8 cellular contexts compared by ENCODE assay signal in the genomic region with DNA sequence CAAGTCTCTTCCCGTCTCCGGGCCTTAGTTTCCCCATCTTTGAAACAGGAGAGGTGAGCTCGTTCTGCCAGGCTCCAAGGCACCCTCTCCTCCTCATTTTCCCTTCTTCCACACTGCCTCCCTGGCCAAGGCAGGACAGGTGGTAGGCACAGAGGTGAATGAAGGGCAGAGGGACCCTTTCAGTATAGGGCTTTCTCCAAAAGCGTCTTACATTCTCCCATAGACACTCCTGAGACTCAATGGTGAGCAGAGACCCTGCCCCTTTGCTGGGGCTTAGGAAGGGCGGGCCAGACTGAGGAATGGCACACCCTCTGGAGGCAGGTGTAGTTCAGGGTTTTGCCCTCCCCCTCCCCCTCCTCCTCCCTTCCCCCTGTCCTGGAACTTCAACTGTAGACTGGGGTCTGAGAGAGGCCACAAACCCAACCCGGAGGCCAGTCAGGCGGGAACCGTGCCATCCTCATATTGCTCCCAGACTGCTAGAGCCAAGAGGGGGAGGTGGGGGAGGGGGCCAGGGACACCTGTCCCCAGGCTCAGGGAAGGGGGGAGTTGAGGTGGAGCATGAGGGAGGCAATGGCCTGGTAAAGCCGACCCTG. TPM values are rescaled to one million over a fixed set of nuclear protein-coding genes. Genes with fewer than 3 reads are reported as not detected.
A peak's percentile ranks its signal among the peaks of the same experiment; 100 is the strongest.
DNase-seq lines count a peak whose midpoint lies in the region; ATAC-seq and TF ChIP-seq lines count a peak whose summit lies in the region.

No MANE protein-coding gene starts in this region.

- no peak for DNase-seq in CD4-positive, alpha-beta memory T cell
- DNase-seq in NAMALWA (ENCODE audit: low spot score) (peak; percentile 45), choroid plexus epithelial cell (ENCODE audit: low read depth) (no peak), natural killer cell (no peak), anterior cingulate cortex (lab: John Stamatoyannopoulos, UW) (no peak)

- H3K4me1 Mint-ChIP-seq in CD4-positive, alpha-beta memory T cell, result peaks cover 25 to 66% (median 40%) of the 10 kb centered on the region in 4 donors
- H3K4me1 Mint-ChIP-seq in natural killer cell, result peaks cover 24 to 51% of the 10 kb centered on the region in 2 donors

- TF ChIP-seq CTCF in choroid plexus epithelial cell (conservative IDR thresholded peaks at IDR 0.05; ENCODE audit: low read depth, low read length) (no peak), natural killer cell (IDR thresholded peaks at IDR 0.05) (no peak)

- no peak overlapping the region for H3K27ac ChIP-seq in CD4-positive, alpha-beta memory T cell (ENCODE audit: low read depth, low read length)

- H3K36me3 ChIP-seq in CD4-positive, alpha-beta memory T cell (ENCODE audit: insufficient read depth, low read length), result no peaks in the 10 kb centered on the region

- no peaks in the 10 kb centered on the region for H3K9me3 ChIP-seq in CD4-positive, alpha-beta memory T cell (ENCODE audit: control insufficient read depth in 1 of 2, low read length in 2 of 2)

- ATAC-seq in natural killer cell, result no peak
- no peak for ATAC-seq in HG03039 (IDR thresholded peaks at IDR 0.05; ENCODE audit: unreplicated experiment)
- no peak for ATAC-seq in GM21717 (IDR thresholded peaks at IDR 0.05; ENCODE audit: unreplicated experiment)
- no peak for ATAC-seq in HG03095 (IDR thresholded peaks at IDR 0.05; ENCODE audit: unreplicated experiment)

- H3K27me3 Mint-ChIP-seq in CD4-positive, alpha-beta memory T cell, result peaks cover 15 to 22% of the 10 kb centered on the region in 2 donors
- H3K27me3 Mint-ChIP-seq in natural killer cell (ENCODE audit: low read depth in 2 of 2), result peaks cover 7 to 36% of the 10 kb centered on the region in 2 donors

- POLR2A ChIA-PET in CD4-positive, alpha-beta memory T cell (lab: Charles Lee; ENCODE audit: partially characterized antibody), result no interaction called here

- H3K4me1 ChIP-seq in CD4-positive, alpha-beta memory T cell (ENCODE audit: insufficient read depth, low read length), result peaks cover 70% of the 10 kb centered on the region

- CTCF ChIA-PET in CD4-positive, alpha-beta memory T cell (lab: Charles Lee; ENCODE audit: partially characterized antibody), result interaction anchor here (1.3 to 1.6 kb wide), 3 partner anchors 66 to 96 kb away, joined by 3 to 6 read pairs (median 5); partner anchors contain the start of genes RETREG3 and TUBG1

- peaks cover 41% of the 10 kb centered on the region for H3K27me3 ChIP-seq in CD4-positive, alpha-beta memory T cell (ENCODE audit: insufficient read depth, low read length)

- intact Hi-C loops in CD4-positive, alpha-beta memory T cell (cut with micrococcal nuclease), result loop anchor here (5.0 kb wide), 1 partner anchor 143 kb away; no protein-coding TSS in a partner anchor
- intact Hi-C loops in natural killer cell (cut with micrococcal nuclease), result no loop called here

- H3K4me3 Mint-ChIP-seq in CD4-positive, alpha-beta memory T cell, result peak overlapping the region in 7 of 8 donors; percentile 17 to 83 (median 66)
- H3K4me3 Mint-ChIP-seq in natural killer cell, result peak overlapping the region; percentile 21

- no peak overlapping the region for H3K4me3 ChIP-seq in CD4-positive, alpha-beta memory T cell (ENCODE audit: low read length in 2 of 2)
- peak overlapping the region; percentile 88 for H3K4me3 ChIP-seq in choroid plexus epithelial cell (ENCODE audit: low read depth, low read length)

- H3K27ac Mint-ChIP-seq in CD4-positive, alpha-beta memory T cell, result peak overlapping the region in 5 of 7 donors; percentile 29 to 70 (median 42)
- peak overlapping the region in 1 of 2 donors; percentile 70 for H3K27ac Mint-ChIP-seq in natural killer cell

- H3K36me3 Mint-ChIP-seq in CD4-positive, alpha-beta memory T cell, result peaks cover 0 to 7% of the 10 kb centered on the region in 2 donors
- H3K36me3 Mint-ChIP-seq in natural killer cell, result no peaks in the 10 kb centered on the region

- peaks cover 0 to 2% (median 0%) of the 10 kb centered on the region in 8 donors for H3K9me3 Mint-ChIP-seq in CD4-positive, alpha-beta memory T cell
- no peaks in the 10 kb centered on the region for H3K9me3 Mint-ChIP-seq in natural killer cell

RNA-seq across cellular contexts. Expression of gene PLEKHH3, which starts 1.9 kb away (rescaled TPM):
- under 1 TPM; 0.15 to 0.22 TPM for total RNA-seq in CD4-positive, alpha-beta memory T cell
- polyA plus RNA-seq in CD4-positive, alpha-beta memory T cell, result under 1 TPM; 0.16 to 0.32 TPM
- total RNA-seq in natural killer cell, result 1 to 10 TPM in 1 of 3 donors, under 1 TPM in 2; 0.14 to 1.8 (median 0.26) TPM

RNA-seq across cellular contexts. Expression of gene CCR10, which starts 6.8 kb away (rescaled TPM):
- under 1 TPM; 0.53 to 0.81 TPM for total RNA-seq in CD4-positive, alpha-beta memory T cell
- polyA plus RNA-seq in CD4-positive, alpha-beta memory T cell, result 10 to 100 TPM in 1 of 2 donors, 1 to 10 TPM in 1; 9.1 to 10.7 TPM
- 1 to 10 TPM; 1.2 to 2.6 (median 1.2) TPM for total RNA-seq in natural killer cell

RNA-seq across cellular contexts. Expression of gene CNTNAP1, which starts 7.5 kb away (rescaled TPM):
- 1 to 10 TPM; 2.5 to 3.0 TPM for total RNA-seq in CD4-positive, alpha-beta memory T cell
- polyA plus RNA-seq in CD4-positive, alpha-beta memory T cell, result 1 to 10 TPM in 1 of 2 donors, not detected in 1; 1.2 TPM
- total RNA-seq in natural killer cell, result under 1 TPM; 0.33 to 0.85 (median 0.39) TPM

RNA-seq across cellular contexts. Expression of gene TUBG2, which starts 15.8 kb away (rescaled TPM):
- 10 to 100 TPM; 18.1 to 19.1 TPM for total RNA-seq in CD4-positive, alpha-beta memory T cell
- 1 to 10 TPM; 3.0 to 5.0 TPM for polyA plus RNA-seq in CD4-positive, alpha-beta memory T cell
- 10 to 100 TPM in 1 of 3 donors, 1 to 10 TPM in 2; 7.8 to 14.2 (median 9.6) TPM for total RNA-seq in natural killer cell
